12 cellular contexts compared by ENCODE assay signal in the genomic region with DNA sequence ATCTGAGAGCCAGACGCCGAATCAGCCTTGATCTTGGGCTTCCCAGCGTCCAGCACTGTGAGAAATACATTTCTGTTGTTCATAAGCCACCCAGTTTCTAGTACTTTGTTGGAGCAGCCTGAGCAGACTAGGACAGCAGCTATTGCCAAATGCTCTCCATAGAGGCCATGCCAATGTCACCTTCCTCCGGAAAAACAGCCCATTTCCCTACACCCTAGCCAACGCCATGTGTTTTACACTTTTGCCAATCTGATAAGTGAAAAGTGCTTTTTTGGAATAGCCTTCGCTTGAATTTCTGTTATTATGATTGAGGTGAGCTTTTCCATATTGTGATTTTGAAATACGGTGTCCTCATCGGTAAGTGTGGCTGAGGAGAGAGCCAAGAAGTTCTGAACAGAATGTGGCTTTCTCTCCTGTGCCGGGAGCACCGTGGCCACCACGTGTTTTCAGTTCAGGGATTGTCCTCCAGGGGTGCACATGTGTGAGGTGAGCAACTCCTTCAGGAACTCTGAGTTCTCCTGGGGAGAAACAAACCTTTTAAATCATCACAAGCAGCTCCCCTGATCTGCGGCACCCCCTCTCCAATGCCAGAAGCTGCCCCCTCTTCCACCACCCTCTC. TPM values are rescaled to one million over a fixed set of nuclear protein-coding genes. Genes with fewer than 3 reads are reported as not detected.
A peak's percentile ranks its signal among the peaks of the same experiment; 100 is the strongest.
DNase-seq lines count a peak whose midpoint lies in the region; ATAC-seq, FAIRE-seq and TF ChIP-seq lines count a peak whose summit lies in the region.
"Had no signal": no experiment of that assay in that cellular context is flagged by ENCODE, and none has a peak within 500 bp of the region (broad histone marks: within the 10 kb centered on the region; RNA-seq: fewer than 3 reads in every experiment).

No MANE protein-coding gene starts in this region.

- peak; percentile 67 for ATAC-seq in K562
- ATAC-seq in left ventricle myocardium superior, result peak; percentile 50
- no peak for ATAC-seq in T-helper 17 cell

- TF ChIP-seq EP300 in K562 (IDR thresholded peaks at IDR 0.05; ENCODE audit: low read length), result no peak

- no peaks in the 10 kb centered on the region for H3K79me2 ChIP-seq in K562 (ENCODE audit: control insufficient read depth, insufficient read depth, low read length)

- H3K27ac ChIP-seq in K562 (ENCODE audit: extremely low read depth, low read depth, low read length) (no peak overlapping the region), spleen (peak overlapping the region in 4 of 8 donors; percentile 6 to 43 (median 34))
- H3K27ac ChIP-seq: 22Rv1, colonic mucosa had no signal

- no peak for FAIRE-seq in K562 (lab: Jason Lieb, UNC)

- TF ChIP-seq POLR2A in K562 (conservative IDR thresholded peaks at IDR 0.05) (no peak), spleen (IDR thresholded peaks at IDR 0.05) (no peak)

- no peak overlapping the region for H3K4me3 ChIP-seq in K562
- H3K4me3 ChIP-seq in spleen, result no peak overlapping the region
- H3K4me3 ChIP-seq: colonic mucosa had no signal

- H3K27me3 Mint-ChIP-seq in T-helper 17 cell, result no peaks in the 10 kb centered on the region

- H3K9ac ChIP-seq in K562 (ENCODE audit: insufficient read depth in 1 of 2, low read depth in 2 of 2, low read length in 2 of 2), result peak overlapping the region in 1 of 2 experiments; percentile 5; a peak in 2 of 4 replicates

- H4K20me1 ChIP-seq in K562 (replicated peaks; ENCODE audit: control insufficient read depth, insufficient read depth, low read length), result no peaks in the 10 kb centered on the region

- H3K27me3 ChIP-seq in K562 (ENCODE audit: control insufficient read depth in 2 of 2, insufficient read depth in 2 of 2, low read length in 2 of 2) (no peaks in the 10 kb centered on the region), spleen (replicated peaks in 1 of 7) (no peaks in the 10 kb centered on the region)
- H3K27me3 ChIP-seq: colonic mucosa had no signal

- no peaks in the 10 kb centered on the region for H3K4me1 Mint-ChIP-seq in T-helper 17 cell

- DNase-seq in DMS 273 (lab: John Stamatoyannopoulos, UW; ENCODE audit: unreplicated experiment) (peak; percentile 30), DMS 273 treated with DMSO at 0.1 percent for 48 hours (lab: John Stamatoyannopoulos, UW) (no peak), K562 (ENCODE audit: extremely low read depth in 1 of 4, low spot score in 3 of 4) (peak; percentile 63 to 71 (median 66)), left ventricle myocardium superior (peak; percentile 54), spleen (peak; percentile 45), OCI-M1 (lab: John Stamatoyannopoulos, UW) (no peak), SK-N-DZ (ENCODE audit: low spot score) (no peak), T-helper 17 cell (no peak)
- DNase-seq: colonic mucosa, NCI-H226 had no signal

- POLR2A ChIA-PET in K562 (lab: Yijun Ruan, JAX), result interaction anchor here (0.6 to 2.2 kb wide), 7 partner anchors 9 to 153 kb away, joined by 3 to 9 read pairs (median 5); partner anchors contain the start of gene TAF8

- no peak overlapping the region for H3K4me2 ChIP-seq in K562 (ENCODE audit: insufficient read depth, low read length)

- peak overlapping the region; percentile 83 for H2AFZ ChIP-seq in K562 (ENCODE audit: low read depth, low read length)

- intact Hi-C loops in K562 (cut with micrococcal nuclease), result loop anchor here (10.0 kb wide), 1 partner anchor 789 kb away; the partner anchor contains the start of gene RPL7L1
- intact Hi-C loops in left ventricle myocardium superior (cut with micrococcal nuclease), result no loop called here
- intact Hi-C loops in spleen (cut with DNase I; ENCODE audit: low total_unique reads), result no loop called here

- BruUV-seq in K562 (replicated peaks; lab: Mats Ljungman, UMichigan), result no TSS peak

- H3K4me3 Mint-ChIP-seq in T-helper 17 cell, result no peak overlapping the region

- CTCF ChIA-PET in K562 (lab: Yijun Ruan, JAX; ENCODE audit: low intra/inter-chr PET ratio), result no interaction called here

- 63% methylated on average over 12 of the region's 12 CpGs for WGBS in K562 (ENCODE audit: insufficient coverage, low coverage, missing lambda C conversion rate)
- WGBS in spleen, 5 donors, result 80 to 85% (median 84%) methylated on average over 11 to 12 of the region's 12 CpGs

- H3K27ac Mint-ChIP-seq in T-helper 17 cell, result no peak overlapping the region

- peak; percentile 39 to 58 (median 42); a peak in 5 of 6 replicates for TF ChIP-seq CTCF in K562 (IDR thresholded peaks at IDR 0.05 in 2 of 3, conservative IDR thresholded peaks at IDR 0.05 in 1 of 3; ENCODE audit: insufficient read depth in 2 of 3, low read depth in 1 of 3, low read length in 3 of 3)
- TF ChIP-seq CTCF in spleen (IDR thresholded peaks at IDR 0.05 in 8 of 11, conservative IDR thresholded peaks at IDR 0.05 in 3 of 11), result peak in 2 of 11 experiments; percentile 14 to 25

- peaks cover 2% of the 10 kb centered on the region for H3K36me3 Mint-ChIP-seq in T-helper 17 cell (ENCODE audit: low read depth)

- peak in 1 of 2 experiments; percentile 23; a peak in 1 of 4 replicates for TF ChIP-seq RAD21 in K562 (CRISPR knock-in tag; conservative IDR thresholded peaks at IDR 0.05 in 1 of 2, IDR thresholded peaks at IDR 0.05 in 1 of 2)

- in situ Hi-C loops in K562 (cut with MboI), result no loop called here

- H3K9me3 ChIP-seq in K562 (replicated peaks; ENCODE audit: control insufficient read depth, insufficient read depth, low read depth, low read length), result no peaks in the 10 kb centered on the region
- H3K9me3 ChIP-seq in spleen, result no peaks in the 10 kb centered on the region
- no peaks in the 10 kb centered on the region for H3K9me3 ChIP-seq in T-helper 17 cell (ENCODE audit: control insufficient read depth, low read length, poor library complexity, severe bottlenecking)
- H3K9me3 ChIP-seq: colonic mucosa had no signal

- no peaks in the 10 kb centered on the region for H3K9me1 ChIP-seq in K562 (ENCODE audit: control insufficient read depth, insufficient read depth, low read length)

- H3K4me1 ChIP-seq in K562 (replicated peaks in 1 of 2; ENCODE audit: control insufficient read depth in 2 of 2, insufficient read depth in 2 of 2, low read length in 2 of 2), result peaks cover 25 to 30% of the 10 kb centered on the region in 2 experiments
- H3K4me1 ChIP-seq in spleen, result peaks cover 0 to 13% (median 0%) of the 10 kb centered on the region in 6 donors
- H3K4me1 ChIP-seq: colonic mucosa had no signal

- H3K36me3 ChIP-seq in K562 (ENCODE audit: control insufficient read depth, insufficient read depth, low read length) (no peaks in the 10 kb centered on the region; the same call in 2 of the 3 replicates), spleen (peaks cover 0 to 50% (median 8%) of the 10 kb centered on the region in 6 donors)
- H3K36me3 ChIP-seq: colonic mucosa had no signal

TF ChIP-seq in K562, 482 proteins besides CTCF, POLR2A, EP300 and RAD21 (continues in another document):
- no peak for TF ChIP-seq ZNF311 (CRISPR knock-in tag; IDR thresholded peaks at IDR 0.05)

RNA-seq across cellular contexts. Expression of gene TAF8, which starts 35.8 kb away (rescaled TPM):
- total RNA-seq in K562 (2011; cell fraction: chromatin; rRNA removed; ENCODE audit: low replicate concordance), result 128 and 137 TPM in 2 replicates
- total RNA-seq in K562 (2011; cell fraction: nucleolus; rRNA removed), result 89.7 and 95.9 TPM in 2 replicates
- total RNA-seq in K562 (2011; cell fraction: nucleoplasm; rRNA removed), result 111 and 145 TPM in 2 replicates
- total RNA-seq in K562 (2014; rRNA removed), result 37.8 and 45.6 TPM in 2 replicates
- 41.0 and 43.8 TPM in 2 replicates for total RNA-seq in K562 (2014; rRNA removed; fragmentation: Illumina TruSeq; extraction: Trizol)
- total RNA-seq in K562 (2015; rRNA removed; fragmentation: Illumina TruSeq; extraction: Trizol), result 29.4 and 32.3 TPM in 2 replicates
- 49.1 and 51.4 TPM in 2 replicates for total RNA-seq in K562 (2021)
- 52.8 and 57.2 TPM in 2 replicates for polyA plus RNA-seq in K562 (2011; rRNA removed)
- polyA plus RNA-seq in K562 (2011; cell fraction: cytosol; rRNA removed), result 58.0 and 76.8 TPM in 2 replicates
- polyA plus RNA-seq in K562 (2011; cell fraction: nucleus; rRNA removed), result 33.2 and 40.6 TPM in 2 replicates
- 24.5 and 33.6 TPM in 2 replicates for polyA plus RNA-seq in K562 (2012)
- polyA plus RNA-seq in K562 (2014; fragmentation: Illumina TruSeq; extraction: Trizol), result 49.2 and 52.6 TPM in 2 replicates
- polyA plus RNA-seq in K562 (2014; fragmentation: Nextera tagmentation; extraction: Ambion mirVana), result 10 to 100 TPM; 58.9 to 84.0 TPM
- polyA plus RNA-seq in K562 (2014; rRNA removed), result 57.1 and 60.3 TPM in 2 replicates
- 89.5 and 117 TPM in 2 replicates for polyA minus RNA-seq in K562 (2011; rRNA and poly(A)+ RNA removed)
- polyA minus RNA-seq in K562 (2011; cell fraction: cytosol; rRNA and poly(A)+ RNA removed), result 30.9 and 35.3 TPM in 2 replicates
- polyA minus RNA-seq in K562 (2011; cell fraction: nucleus; rRNA and poly(A)+ RNA removed), result 37.0 and 60.9 TPM in 2 replicates
- 32.2 TPM for total RNA-seq in left ventricle myocardium superior
- 10 to 100 TPM; 32.1 to 56.3 (median 38.8) TPM for total RNA-seq in spleen
- 10 to 100 TPM in 1 of 3 donors, 1 to 10 TPM in 2; 8.2 to 12.5 (median 8.8) TPM for polyA plus RNA-seq in spleen
- 25.6 and 30.2 TPM in 2 replicates for polyA plus RNA-seq in SK-N-DZ (2014; cell fraction: cytosol; rRNA removed)
- 13.6 and 21.1 TPM in 2 replicates for polyA plus RNA-seq in SK-N-DZ (2014; cell fraction: nucleus; rRNA removed)
- total RNA-seq in T-helper 17 cell, result 10 to 100 TPM; 28.7 to 35.3 TPM

RNA-seq across cellular contexts. Expression of gene C6orf132, which starts 56.3 kb away (rescaled TPM):
- total RNA-seq in K562 (2011; cell fraction: chromatin; rRNA removed; ENCODE audit: low replicate concordance), result 1.0 and 1.2 TPM in 2 replicates
- 0.53 and 1.0 TPM in 2 replicates for total RNA-seq in K562 (2011; cell fraction: nucleolus; rRNA removed)
- 1.0 and 2.0 TPM in 2 replicates for total RNA-seq in K562 (2011; cell fraction: nucleoplasm; rRNA removed)
- total RNA-seq in K562 (2014; rRNA removed) (0.14 and 0.20 TPM in 2 replicates), K562 (2014; rRNA removed; fragmentation: Illumina TruSeq; extraction: Trizol) (0.16 and 0.18 TPM in 2 replicates), K562 (2015; rRNA removed; fragmentation: Illumina TruSeq; extraction: Trizol) (0.08 and 0.11 TPM in 2 replicates), K562 (2021) (0.22 and 0.35 TPM in 2 replicates), left ventricle myocardium superior (2.2 TPM), spleen (under 1 TPM in 4 of 7 donors, not detected in 3; 0.05 to 0.27 (median 0.19) TPM), T-helper 17 cell (not detected)
- polyA plus RNA-seq in K562 (2011; rRNA removed) (0.20 and 0.21 TPM in 2 replicates), K562 (2014; fragmentation: Illumina TruSeq; extraction: Trizol) (0.10 TPM in 2 replicates), K562 (2014; fragmentation: Nextera tagmentation; extraction: Ambion mirVana) (under 1 TPM; 0.06 to 0.08 TPM), K562 (2014; rRNA removed) (0.16 and 0.26 TPM in 2 replicates), spleen (under 1 TPM; 0.11 to 0.17 (median 0.13) TPM)
- 0.16 and 0.25 TPM in 2 replicates for polyA plus RNA-seq in K562 (2011; cell fraction: cytosol; rRNA removed)
- polyA plus RNA-seq in K562 (2011; cell fraction: nucleus; rRNA removed), result 0.20 and 0.33 TPM in 2 replicates
- 0.21 and 0.35 TPM in 2 replicates for polyA plus RNA-seq in K562 (2012)
- 0.51 and 0.67 TPM in 2 replicates for polyA minus RNA-seq in K562 (2011; rRNA and poly(A)+ RNA removed)
- polyA minus RNA-seq in K562 (2011; cell fraction: cytosol; rRNA and poly(A)+ RNA removed), result 0.19 TPM in 1 of 2 replicates, not detected in the other
- polyA minus RNA-seq in K562 (2011; cell fraction: nucleus; rRNA and poly(A)+ RNA removed), result 0.40 and 0.44 TPM in 2 replicates
- 0.71 and 1.4 TPM in 2 replicates for polyA plus RNA-seq in SK-N-DZ (2014; cell fraction: cytosol; rRNA removed)
- 0.06 and 0.12 TPM in 2 replicates for polyA plus RNA-seq in SK-N-DZ (2014; cell fraction: nucleus; rRNA removed)
- total RNA-seq: H4 had no signal

Comparison
In these comparisons a context has a peak if more than half of its experiments do, and no peak if none do; other contexts are left out.
1. DNase-seq: peak in DMS 273 (single experiment), K562 (4 of 4), left ventricle myocardium superior (single experiment) and spleen (single experiment); none in DMS 273 treated with DMSO at 0.1 percent for 48 hours (single experiment), OCI-M1 (single experiment), SK-N-DZ (single experiment) and T-helper 17 cell (0 of 3).